ENCODE assay signal across 21 cellular contexts in the genomic region with DNA sequence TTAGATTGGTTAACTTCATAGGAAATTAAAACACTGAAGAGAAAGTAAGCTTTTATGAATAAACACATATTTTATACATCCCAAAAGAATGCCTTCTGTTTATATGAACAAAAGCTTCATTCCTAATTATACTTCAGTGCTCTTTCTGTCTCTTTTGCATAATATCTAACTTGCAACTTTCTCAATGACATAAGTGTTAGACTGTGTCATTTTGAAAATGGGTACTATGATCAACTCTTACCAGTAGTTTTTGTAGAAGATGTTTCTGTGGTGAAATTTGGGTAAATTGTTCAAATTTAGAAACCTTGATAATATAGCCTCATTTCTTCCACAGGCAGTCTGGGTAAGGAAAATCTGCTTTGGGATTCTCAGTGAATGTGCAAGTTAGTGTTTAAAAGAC.
A peak's percentile ranks its signal among the peaks of the same experiment; 100 is the strongest.
DNase-seq lines count a peak whose midpoint lies in the region; ATAC-seq lines count a peak whose summit lies in the region.
"Had no signal": no experiment of that assay in that cellular context is flagged by ENCODE, and none has a peak within 500 bp of the region (broad histone marks: within the 10 kb centered on the region; RNA-seq: fewer than 3 reads in every experiment).

No MANE protein-coding gene starts in this region.

- H3K4me1 Mint-ChIP-seq in activated CD4-positive, alpha-beta memory T cell treated with anti-CD3 and anti-CD28 coated beads, Interleukin-2, amount 10 ng/mL, durations not matched to agents 7 days and 5 days, result no peaks in the 10 kb centered on the region
- H3K4me1 Mint-ChIP-seq: activated naive CD8-positive, alpha-beta T cell treated with anti-CD3 and anti-CD28 coated beads, Interleukin-2, amount 10 ng/mL, durations not matched to agents 7 days and 5 days; stimulated activated naive B cell treated with anti-CD40 and anti-IgM and Interleukin-4, amounts not matched to agents 10 μg/mL and 1 μg/mL and 100 μg/mL, for 72 hours; T-helper 17 cell had no signal

- H3K27ac Mint-ChIP-seq in activated CD4-positive, alpha-beta memory T cell treated with anti-CD3 and anti-CD28 coated beads, Interleukin-2, amount 10 ng/mL, durations not matched to agents 7 days and 5 days, result no peak overlapping the region
- H3K27ac Mint-ChIP-seq: activated naive CD8-positive, alpha-beta T cell treated with anti-CD3 and anti-CD28 coated beads, Interleukin-2, amount 10 ng/mL, durations not matched to agents 7 days and 5 days; activated T-cell treated with anti-CD3 and anti-CD28 coated beads, Interleukin-2, amount 50 U/mL, for 72 hours; stimulated activated naive B cell treated with anti-CD40 and anti-IgM and Interleukin-4, amounts not matched to agents 10 μg/mL and 1 μg/mL and 100 μg/mL, for 72 hours; T-helper 17 cell; WTC11 had no signal

- POLR2A ChIA-PET in activated CD4-positive, alpha-beta memory T cell treated with anti-CD3 and anti-CD28 coated beads, Interleukin-2, amount 10 ng/mL, durations not matched to agents 7 days and 5 days (lab: Charles Lee), result no interaction called here

- H3K36me3 Mint-ChIP-seq in activated CD4-positive, alpha-beta memory T cell treated with anti-CD3 and anti-CD28 coated beads, Interleukin-2, amount 10 ng/mL, durations not matched to agents 7 days and 5 days (ENCODE audit: low read depth), result no peaks in the 10 kb centered on the region
- H3K36me3 Mint-ChIP-seq: activated naive CD8-positive, alpha-beta T cell treated with anti-CD3 and anti-CD28 coated beads, Interleukin-2, amount 10 ng/mL, durations not matched to agents 7 days and 5 days; stimulated activated naive B cell treated with anti-CD40 and anti-IgM and Interleukin-4, amounts not matched to agents 10 μg/mL and 1 μg/mL and 100 μg/mL, for 72 hours had no signal

- no peak for DNase-seq in activated CD4-positive, alpha-beta memory T cell treated with anti-CD3 and anti-CD28 coated beads, Interleukin-2, amount 10 ng/mL, durations not matched to agents 7 days and 5 days
- DNase-seq in CD1c-positive myeloid dendritic cell (ENCODE audit: extremely low spot score) (no peak), HPDE6-E6E7 (ENCODE audit: extremely low spot score) (no peak), NCI-H1417 (lab: John Stamatoyannopoulos, UW) (no peak)
- DNase-seq: activated naive CD8-positive, alpha-beta T cell treated with anti-CD3 and anti-CD28 coated beads, Interleukin-2, amount 10 ng/mL, durations not matched to agents 7 days and 5 days; activated T-cell treated with anti-CD3 and anti-CD28 coated beads, Interleukin-2, amount 50 U/mL, for 72 hours; erythroblast; gastrocnemius medialis; MV-4-11; NCI-H2029 treated with DMSO at 0.1 percent for 48 hours; NCI-H524; SIG-M5; stimulated activated naive B cell treated with anti-CD40 and anti-IgM and Interleukin-4, amounts not matched to agents 10 μg/mL and 1 μg/mL and 100 μg/mL, for 72 hours; T-helper 17 cell; upper lobe of left lung had no signal

- no peaks in the 10 kb centered on the region for H3K9me3 Mint-ChIP-seq in activated CD4-positive, alpha-beta memory T cell treated with anti-CD3 and anti-CD28 coated beads, Interleukin-2, amount 10 ng/mL, durations not matched to agents 7 days and 5 days
- H3K9me3 Mint-ChIP-seq: activated naive CD8-positive, alpha-beta T cell treated with anti-CD3 and anti-CD28 coated beads, Interleukin-2, amount 10 ng/mL, durations not matched to agents 7 days and 5 days; stimulated activated naive B cell treated with anti-CD40 and anti-IgM and Interleukin-4, amounts not matched to agents 10 μg/mL and 1 μg/mL and 100 μg/mL, for 72 hours had no signal

- H3K4me3 Mint-ChIP-seq in activated CD4-positive, alpha-beta memory T cell treated with anti-CD3 and anti-CD28 coated beads, Interleukin-2, amount 10 ng/mL, durations not matched to agents 7 days and 5 days, result no peak overlapping the region
- H3K4me3 Mint-ChIP-seq: activated naive CD8-positive, alpha-beta T cell treated with anti-CD3 and anti-CD28 coated beads, Interleukin-2, amount 10 ng/mL, durations not matched to agents 7 days and 5 days; activated T-cell treated with anti-CD3 and anti-CD28 coated beads, Interleukin-2, amount 50 U/mL, for 72 hours; stimulated activated naive B cell treated with anti-CD40 and anti-IgM and Interleukin-4, amounts not matched to agents 10 μg/mL and 1 μg/mL and 100 μg/mL, for 72 hours; T-helper 17 cell; WTC11 had no signal

- CTCF ChIA-PET in activated CD4-positive, alpha-beta memory T cell treated with anti-CD3 and anti-CD28 coated beads, Interleukin-2, amount 10 ng/mL, durations not matched to agents 7 days and 5 days (lab: Charles Lee), result no interaction called here

- H3K27me3 Mint-ChIP-seq in activated CD4-positive, alpha-beta memory T cell treated with anti-CD3 and anti-CD28 coated beads, Interleukin-2, amount 10 ng/mL, durations not matched to agents 7 days and 5 days, result no peaks in the 10 kb centered on the region
- H3K27me3 Mint-ChIP-seq: activated naive CD8-positive, alpha-beta T cell treated with anti-CD3 and anti-CD28 coated beads, Interleukin-2, amount 10 ng/mL, durations not matched to agents 7 days and 5 days; stimulated activated naive B cell treated with anti-CD40 and anti-IgM and Interleukin-4, amounts not matched to agents 10 μg/mL and 1 μg/mL and 100 μg/mL, for 72 hours; T-helper 17 cell had no signal

- ATAC-seq in GM18517 (IDR thresholded peaks at IDR 0.05; ENCODE audit: unreplicated experiment) (peak; percentile 61), GM19467 (IDR thresholded peaks at IDR 0.05; ENCODE audit: unreplicated experiment) (peak; percentile 78), HG02798 (IDR thresholded peaks at IDR 0.05; ENCODE audit: poor library complexity, unreplicated experiment) (peak; percentile 83), HG03442 (IDR thresholded peaks at IDR 0.05; ENCODE audit: unreplicated experiment) (peak; percentile 58)
- ATAC-seq: A549; activated T-cell treated with anti-CD3 and anti-CD28 coated beads, Interleukin-2, amount 50 U/mL, for 72 hours; gastrocnemius medialis; stimulated activated naive B cell treated with anti-CD40 and anti-IgM and Interleukin-4, amounts not matched to agents 10 μg/mL and 1 μg/mL and 100 μg/mL, for 72 hours; T-helper 17 cell; WTC11 had no signal
